Comparison of ENCODE assay signal across 8 cellular contexts in the genomic region with DNA sequence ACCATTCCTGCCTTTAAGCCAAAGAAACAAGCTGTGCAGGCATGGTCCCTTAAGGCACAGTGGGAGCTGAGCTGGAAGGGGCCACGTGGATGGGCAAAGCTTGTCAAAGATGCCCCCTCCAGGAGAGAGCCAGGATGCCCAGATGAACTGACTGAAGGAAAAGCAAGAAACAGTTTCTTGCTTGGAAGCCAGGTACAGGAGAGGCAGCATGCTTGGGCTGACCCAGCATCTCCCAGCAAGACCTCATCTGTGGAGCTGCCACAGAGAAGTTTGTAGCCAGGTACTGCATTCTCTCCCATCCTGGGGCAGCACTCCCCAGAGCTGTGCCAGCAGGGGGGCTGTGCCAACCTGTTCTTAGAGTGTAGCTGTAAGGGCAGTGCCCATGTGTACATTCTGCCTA. TPM values are rescaled to one million over a fixed set of nuclear protein-coding genes. Genes with fewer than 3 reads are reported as not detected.
DNase-seq lines count a peak whose midpoint lies in the region; ATAC-seq, FAIRE-seq and TF ChIP-seq lines count a peak whose summit lies in the region.

No MANE protein-coding gene starts in this region.

- H3K36me3 Mint-ChIP-seq in CD4-positive, CD25-positive, alpha-beta regulatory T cell: peaks cover 6% of the 10 kb centered on the region
- H3K36me3 Mint-ChIP-seq in endothelial cell (ENCODE audit: low read depth, unreplicated experiment): peaks cover 64% of the 10 kb centered on the region

- peak overlapping the region; percentile 95 to 100 (median 97) for H3K4me3 Mint-ChIP-seq in CD4-positive, CD25-positive, alpha-beta regulatory T cell
- peak overlapping the region; percentile 88 for H3K4me3 Mint-ChIP-seq in endothelial cell (ENCODE audit: unreplicated experiment)

- no peaks in the 10 kb centered on the region for H3K36me3 ChIP-seq in CD4-positive, CD25-positive, alpha-beta regulatory T cell (ENCODE audit: control insufficient read depth, insufficient read depth, low read length)
- H3K36me3 ChIP-seq in OCI-LY7 (ENCODE audit: insufficient read depth, low read length) (peaks cover 13% of the 10 kb centered on the region; the same call in 1 of the 2 replicates), ovary (no peaks in the 10 kb centered on the region)

- no peaks in the 10 kb centered on the region for H3K27me3 ChIP-seq in CD4-positive, CD25-positive, alpha-beta regulatory T cell (ENCODE audit: control insufficient read depth, insufficient read depth, low read length)
- no peaks in the 10 kb centered on the region for H3K27me3 ChIP-seq in ovary

- no peak overlapping the region for H2AFZ ChIP-seq in OCI-LY7 (ENCODE audit: low read length)

- ATAC-seq in CD4-positive, CD25-positive, alpha-beta regulatory T cell (ENCODE audit: low read depth in 2 of 2): no peak
- ATAC-seq in HG03469 (IDR thresholded peaks at IDR 0.05; ENCODE audit: unreplicated experiment): no peak
- no peak for ATAC-seq in HG02970 (IDR thresholded peaks at IDR 0.05; ENCODE audit: low FRiP score, unreplicated experiment)

- H3K9me3 ChIP-seq in CD4-positive, CD25-positive, alpha-beta regulatory T cell (ENCODE audit: control insufficient read depth in 2 of 2, low read length in 2 of 2): no peaks in the 10 kb centered on the region
- H3K9me3 ChIP-seq in OCI-LY7 (ENCODE audit: low read length): no peaks in the 10 kb centered on the region
- H3K9me3 ChIP-seq in ovary: no peaks in the 10 kb centered on the region

- H3K4me1 Mint-ChIP-seq in CD4-positive, CD25-positive, alpha-beta regulatory T cell: peaks cover 13 to 62% (median 38%) of the 10 kb centered on the region in 4 donors
- peaks cover 62% of the 10 kb centered on the region for H3K4me1 Mint-ChIP-seq in endothelial cell (ENCODE audit: unreplicated experiment)

- TF ChIP-seq EP300 in ovary (IDR thresholded peaks at IDR 0.05): no peak

- peak overlapping the region in 1 of 3 donors; percentile 98 for H3K27ac Mint-ChIP-seq in CD4-positive, CD25-positive, alpha-beta regulatory T cell
- H3K27ac Mint-ChIP-seq in endothelial cell (ENCODE audit: unreplicated experiment): peak overlapping the region; percentile 92

- CTCF ChIA-PET in OCI-LY7 (lab: Charles Lee; ENCODE audit: unreplicated experiment): no interaction called here

- TF ChIP-seq POLR2A in ovary (IDR thresholded peaks at IDR 0.05): no peak
- TF ChIP-seq POLR2A in GM12891 (IDR thresholded peaks at IDR 0.05; ENCODE audit: low read depth, low read length): no peak

- H3K79me2 ChIP-seq in OCI-LY7 (ENCODE audit: insufficient read depth, low read depth, low read length): no peaks in the 10 kb centered on the region; the same call in 1 of the 2 replicates

- no peak for DNase-seq in CD4-positive, CD25-positive, alpha-beta regulatory T cell
- no peak for DNase-seq in OCI-LY7 (ENCODE audit: low spot score)
- no peak for DNase-seq in endothelial cell (ENCODE audit: low spot score)
- DNase-seq in ovary: peak in 3 of 5 donors; percentile 38 to 48 (median 47)
- no peak for DNase-seq in GM12891 (ENCODE audit: insufficient read length, low spot score)
- DNase-seq in NCI-H1694 (lab: John Stamatoyannopoulos, UW): no peak

- H3K27me3 Mint-ChIP-seq in CD4-positive, CD25-positive, alpha-beta regulatory T cell: peaks cover 20% of the 10 kb centered on the region
- peaks cover 17% of the 10 kb centered on the region for H3K27me3 Mint-ChIP-seq in endothelial cell (ENCODE audit: unreplicated experiment)

- intact Hi-C loops in OCI-LY7 (cut with micrococcal nuclease; ENCODE audit: unreplicated experiment): no loop called here
- intact Hi-C loops in ovary (cut with DNase I): no loop called here

- H3K4me1 ChIP-seq in CD4-positive, CD25-positive, alpha-beta regulatory T cell (ENCODE audit: control insufficient read depth, insufficient read depth, low read length, poor library complexity, severe bottlenecking): peaks cover 24% of the 10 kb centered on the region
- peaks cover 25% of the 10 kb centered on the region for H3K4me1 ChIP-seq in OCI-LY7 (ENCODE audit: insufficient read depth, low read length, poor library complexity, severe bottlenecking)
- H3K4me1 ChIP-seq in ovary (ENCODE audit: insufficient read depth): peaks cover 4% of the 10 kb centered on the region

- 45 to 53% (median 45%) methylated on average over 1 of the region's 1 CpG for WGBS in ovary, 3 donors

- POLR2A ChIA-PET in OCI-LY7 (lab: Charles Lee): interaction anchor here (0.6 to 1.4 kb wide), 3 partner anchors 17 to 90 kb away, joined by 3 read pairs; no protein-coding TSS in a partner anchor

- H3K9me2 ChIP-seq in OCI-LY7 (ENCODE audit: insufficient read depth, low read length): no peaks in the 10 kb centered on the region

- TF ChIP-seq CTCF in OCI-LY7 (conservative IDR thresholded peaks at IDR 0.05; ENCODE audit: low read length) (no peak), endothelial cell (IDR thresholded peaks at IDR 0.05; ENCODE audit: unreplicated experiment) (no peak), ovary (IDR thresholded peaks at IDR 0.05) (no peak)

- no peak overlapping the region for H3K4me3 ChIP-seq in CD4-positive, CD25-positive, alpha-beta regulatory T cell (ENCODE audit: low read depth, low read length)
- peak overlapping the region; percentile 81 for H3K4me3 ChIP-seq in OCI-LY7 (ENCODE audit: low read depth, low read length, poor library complexity, severe bottlenecking)
- H3K4me3 ChIP-seq in ovary: no peak overlapping the region

- FAIRE-seq in GM12891 (lab: Jason Lieb, UNC): no peak

- H3K27ac ChIP-seq in CD4-positive, CD25-positive, alpha-beta regulatory T cell (ENCODE audit: insufficient read depth, low read length, poor library complexity, severe bottlenecking): no peak overlapping the region
- no peak overlapping the region for H3K27ac ChIP-seq in OCI-LY7 (ENCODE audit: low read depth, low read length, poor library complexity, severe bottlenecking)
- peak overlapping the region; percentile 87 to 99 for H3K27ac ChIP-seq in ovary

- H3K4me2 ChIP-seq in OCI-LY7 (ENCODE audit: low read length): peak overlapping the region; percentile 91

- H4K20me1 ChIP-seq in OCI-LY7 (ENCODE audit: insufficient read depth, low read length): no peaks in the 10 kb centered on the region

- no TSS peak for BruUV-seq in OCI-LY7 (replicated peaks; lab: Mats Ljungman, UMichigan)

- no peaks in the 10 kb centered on the region for H3K9me3 Mint-ChIP-seq in CD4-positive, CD25-positive, alpha-beta regulatory T cell
- no peaks in the 10 kb centered on the region for H3K9me3 Mint-ChIP-seq in endothelial cell (ENCODE audit: unreplicated experiment)

TF ChIP-seq in GM12891, 5 proteins besides CTCF, POLR2A, EP300 and RAD21:
- TF ChIP-seq POLR2AphosphoS5 (IDR thresholded peaks at IDR 0.05; ENCODE audit: low read depth, low read length) (no peak), POU2F2 (IDR thresholded peaks at IDR 0.05; ENCODE audit: low read depth, low read length) (no peak), TAF1 (IDR thresholded peaks at IDR 0.05; ENCODE audit: low read depth, low read length) (no peak), PAX5 (IDR thresholded peaks at IDR 0.05; ENCODE audit: insufficient read depth, low read length, severe bottlenecking) (no peak), SPI1 (IDR thresholded peaks at IDR 0.05; ENCODE audit: low read depth, low read length) (no peak)

RNA-seq across cellular contexts. Expression of a gene that starts 1.3 kb away (rescaled TPM):
- 24.1 TPM for total RNA-seq in CD4-positive, CD25-positive, alpha-beta regulatory T cell
- polyA plus RNA-seq in CD4-positive, CD25-positive, alpha-beta regulatory T cell: 10 to 100 TPM; 45.1 to 59.3 (median 46.0) TPM
- 11.6 and 12.3 TPM in 2 replicates for total RNA-seq in OCI-LY7 (2014; rRNA removed; shearing (Covaris generic))
- total RNA-seq in OCI-LY7 (2022) (46.1 and 48.0 TPM in 2 replicates), endothelial cell (ENCODE audit: unreplicated experiment) (43.9 TPM), ovary (10 to 100 TPM; 10.8 to 31.4 (median 16.8) TPM)
- polyA plus RNA-seq in ovary: 10 to 100 TPM; 19.7 to 50.2 TPM
- 31.8 TPM for polyA plus RNA-seq in GM12891 (2012; ENCODE audit: low read depth, missing spikeins)

RNA-seq across cellular contexts. Expression of a gene that starts 6.0 kb away (rescaled TPM):
- 28.1 TPM for total RNA-seq in CD4-positive, CD25-positive, alpha-beta regulatory T cell
- 100 to 1,000 TPM in 3 of 4 donors, 10 to 100 TPM in 1; 98.3 to 116 (median 101) TPM for polyA plus RNA-seq in CD4-positive, CD25-positive, alpha-beta regulatory T cell
- total RNA-seq in OCI-LY7 (2014; rRNA removed; shearing (Covaris generic)): 32.5 and 41.8 TPM in 2 replicates
- total RNA-seq in OCI-LY7 (2022) (56.2 and 65.9 TPM in 2 replicates), endothelial cell (ENCODE audit: unreplicated experiment) (39.2 TPM), ovary (100 to 1,000 TPM in 1 of 7 donors, 10 to 100 TPM in 6; 59.3 to 126 (median 85.5) TPM)
- polyA plus RNA-seq in ovary: 100 to 1,000 TPM in 1 of 2 donors, under 1 TPM in 1; 0.70 to 168 TPM
- 60.7 TPM for polyA plus RNA-seq in GM12891 (2012; ENCODE audit: low read depth, missing spikeins)

RNA-seq across cellular contexts. Expression of a gene that starts 6.6 kb away (rescaled TPM):
- total RNA-seq in CD4-positive, CD25-positive, alpha-beta regulatory T cell: 0.30 TPM
- 1 to 10 TPM; 1.4 to 6.8 (median 3.3) TPM for polyA plus RNA-seq in CD4-positive, CD25-positive, alpha-beta regulatory T cell
- not detected in 2 replicates for total RNA-seq in OCI-LY7 (2014; rRNA removed; shearing (Covaris generic))
- total RNA-seq in OCI-LY7 (2022): not detected in 2 replicates
- 413 TPM for total RNA-seq in endothelial cell (ENCODE audit: unreplicated experiment)
- 10 to 100 TPM; 12.1 to 51.6 (median 16.6) TPM for total RNA-seq in ovary
- 10 to 100 TPM; 18.6 to 27.3 TPM for polyA plus RNA-seq in ovary
- polyA plus RNA-seq in GM12891 (2012; ENCODE audit: low read depth, missing spikeins): 0.45 TPM

RNA-seq across cellular contexts. Expression of a gene that starts 38.8 kb away (rescaled TPM):
- total RNA-seq in CD4-positive, CD25-positive, alpha-beta regulatory T cell: 122 TPM
- 100 to 1,000 TPM; 468 to 537 (median 507) TPM for polyA plus RNA-seq in CD4-positive, CD25-positive, alpha-beta regulatory T cell
- total RNA-seq in OCI-LY7 (2014; rRNA removed; shearing (Covaris generic)): 80.5 and 128 TPM in 2 replicates
- 141 and 166 TPM in 2 replicates for total RNA-seq in OCI-LY7 (2022)
- total RNA-seq in endothelial cell (ENCODE audit: unreplicated experiment): 173 TPM
- total RNA-seq in ovary: 100 to 1,000 TPM in 6 of 7 donors, 10 to 100 TPM in 1; 96.5 to 209 (median 158) TPM
- polyA plus RNA-seq in ovary: 100 to 1,000 TPM; 219 to 499 TPM
- 104 TPM for polyA plus RNA-seq in GM12891 (2012; ENCODE audit: low read depth, missing spikeins)

RNA-seq across cellular contexts. Expression of a gene that starts 39.3 kb away (rescaled TPM):
- 6.1 TPM for total RNA-seq in CD4-positive, CD25-positive, alpha-beta regulatory T cell
- 1 to 10 TPM in 2 of 4 donors, under 1 TPM in 2; 0.44 to 1.6 (median 0.78) TPM for polyA plus RNA-seq in CD4-positive, CD25-positive, alpha-beta regulatory T cell
- total RNA-seq in OCI-LY7 (2014; rRNA removed; shearing (Covaris generic)): 1.3 and 3.1 TPM in 2 replicates
- total RNA-seq in OCI-LY7 (2022): 3.9 and 4.5 TPM in 2 replicates
- total RNA-seq in endothelial cell (ENCODE audit: unreplicated experiment): 8.5 TPM
- under 1 TPM in 6 of 7 donors, not detected in 1; 0.12 to 0.87 (median 0.54) TPM for total RNA-seq in ovary
- polyA plus RNA-seq in ovary: under 1 TPM; 0.12 to 0.24 TPM
- polyA plus RNA-seq in GM12891 (2012; ENCODE audit: low read depth, missing spikeins): 0.50 TPM

Comparison
In these comparisons a context has a peak if more than half of its experiments do, and no peak if none do; other contexts are left out.
1. DNase-seq: peak in ovary (3 of 5); none in CD4-positive, CD25-positive, alpha-beta regulatory T cell (0 of 3), OCI-LY7 (single experiment), endothelial cell (single experiment), GM12891 (single experiment) and NCI-H1694 (single experiment).
2. H3K27ac ChIP-seq: peak in ovary (2 of 2); none in CD4-positive, CD25-positive, alpha-beta regulatory T cell (single experiment) and OCI-LY7 (single experiment).
3. RNA of a gene that starts 6.6 kb away (total RNA-seq): 413 TPM in endothelial cell (single experiment) and 12.1 to 51.6 TPM in ovary; 0.30 TPM in CD4-positive, CD25-positive, alpha-beta regulatory T cell (single experiment) and not detected in OCI-LY7; every median in the first group is over 10 times any median in the second.